ENCODE assay signal across 10 cellular contexts in the genomic region with DNA sequence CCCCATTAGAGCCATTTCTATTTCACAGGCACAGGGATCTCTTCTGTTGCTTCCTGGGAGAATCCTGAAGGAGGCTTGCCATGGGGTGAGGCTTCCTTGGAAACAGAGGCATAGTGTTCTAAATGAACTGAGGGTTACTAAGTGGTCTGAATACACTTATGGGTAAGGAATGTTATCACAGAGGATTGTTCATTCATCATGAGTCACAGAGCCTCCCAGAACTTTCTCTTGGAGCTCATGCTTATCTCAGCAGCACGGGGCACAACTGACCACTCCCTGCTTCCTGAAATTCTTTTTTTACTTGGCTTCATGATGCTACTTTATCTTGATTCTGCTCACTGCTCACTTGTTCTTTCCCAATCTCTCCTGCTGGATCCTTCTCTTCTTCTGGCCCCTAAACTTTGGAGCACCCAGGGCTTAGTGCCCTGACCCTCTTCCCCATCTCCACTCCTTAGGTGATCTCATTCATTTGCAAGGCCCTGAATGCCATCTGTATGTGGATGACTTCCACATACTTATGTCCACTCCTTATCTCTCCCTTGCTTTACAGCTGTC. TPM values are rescaled to one million over a fixed set of nuclear protein-coding genes. Genes with fewer than 3 reads are reported as not detected.
DNase-seq lines count a peak whose midpoint lies in the region; ATAC-seq and TF ChIP-seq lines count a peak whose summit lies in the region.
"Had no signal": no experiment of that assay in that cellular context is flagged by ENCODE, and none has a peak within 500 bp of the region (broad histone marks: within the 10 kb centered on the region; RNA-seq: fewer than 3 reads in every experiment).

No MANE protein-coding gene starts in this region.

- H3K27me3 ChIP-seq in body of pancreas (no peaks in the 10 kb centered on the region), kidney epithelial cell (ENCODE audit: control insufficient read depth, insufficient read depth, low read length) (no peaks in the 10 kb centered on the region), upper lobe of right lung (no peaks in the 10 kb centered on the region)

- H3K27ac ChIP-seq in body of pancreas (no peak overlapping the region), upper lobe of right lung (peak overlapping the region; percentile 7)

- H3K9me3 ChIP-seq in body of pancreas (no peaks in the 10 kb centered on the region), upper lobe of right lung (no peaks in the 10 kb centered on the region)

- DNase-seq in HT-29 (ENCODE audit: low spot score) (peak; percentile 42), body of pancreas (peak in 1 of 4 donors; percentile 19), kidney epithelial cell (ENCODE audit: low read depth) (peak; percentile 98), upper lobe of right lung (no peak)
- no peak for DNase-seq in activated effector memory CD4-positive, alpha-beta T cell treated with anti-CD3 and anti-CD28 coated beads, Interleukin-2, amount 50 U/mL, for 16 hours
- DNase-seq in activated CD8-positive, alpha-beta memory T cell treated with anti-CD3 and anti-CD28 coated beads, Interleukin-2, amount 50 U/mL, for 48 hours: no peak
- DNase-seq: effector memory CD4-positive, alpha-beta T cell; NCI-H2029 treated with DMSO at 0.1 percent for 48 hours; posterior cingulate gyrus had no signal

- H3K4me3 ChIP-seq in body of pancreas (no peak overlapping the region), kidney epithelial cell (ENCODE audit: low read depth, low read length) (no peak overlapping the region), upper lobe of right lung (no peak overlapping the region)

- TF ChIP-seq CTCF in body of pancreas (IDR thresholded peaks at IDR 0.05) (no peak), kidney epithelial cell (IDR thresholded peaks at IDR 0.05; ENCODE audit: insufficient read depth, low read length, poor library complexity, severe bottlenecking) (no peak), upper lobe of right lung (IDR thresholded peaks at IDR 0.05) (no peak)

- ATAC-seq in body of pancreas (peak; percentile 71), upper lobe of right lung (peak; percentile 92), GM21367 (IDR thresholded peaks at IDR 0.05; ENCODE audit: unreplicated experiment) (no peak)

- peaks cover 24% of the 10 kb centered on the region for H3K4me1 ChIP-seq in body of pancreas
- peaks cover 31% of the 10 kb centered on the region for H3K4me1 ChIP-seq in upper lobe of right lung

- intact Hi-C loops in body of pancreas (cut with DNase I) (no loop called here), upper lobe of right lung (cut with DNase I) (no loop called here)

- 26 to 45% methylated on average over 1 of the region's 1 CpG for WGBS in body of pancreas, 2 donors

- H3K36me3 ChIP-seq in body of pancreas (replicated peaks in 1 of 2; ENCODE audit: insufficient read depth in 1 of 2, low read depth in 2 of 2) (no peaks in the 10 kb centered on the region), kidney epithelial cell (ENCODE audit: control insufficient read depth, insufficient read depth, low read length) (no peaks in the 10 kb centered on the region), upper lobe of right lung (no peaks in the 10 kb centered on the region)

- no peak for TF ChIP-seq POLR2A in body of pancreas (IDR thresholded peaks at IDR 0.05)

RNA-seq across cellular contexts. Expression of gene ANO6, which starts 57.9 kb away (rescaled TPM):
- 28.3 and 30.5 TPM in 2 replicates for total RNA-seq in HT-29 (2014; rRNA removed; shearing (Covaris generic))
- 10 to 100 TPM; 24.4 to 28.0 TPM for total RNA-seq in body of pancreas
- total RNA-seq in kidney epithelial cell: 69.9 and 73.2 TPM in 2 replicates
- total RNA-seq in upper lobe of right lung: 85.0 TPM

Comparison
In these comparisons a context has a peak if more than half of its experiments do, and no peak if none do; other contexts are left out.
1. DNase-seq: peak in HT-29 (single experiment) and kidney epithelial cell (single experiment); none in upper lobe of right lung (single experiment), activated effector memory CD4-positive, alpha-beta T cell treated with anti-CD3 and anti-CD28 coated beads, Interleukin-2, amount 50 U/mL, for 16 hours (single experiment) and activated CD8-positive, alpha-beta memory T cell treated with anti-CD3 and anti-CD28 coated beads, Interleukin-2, amount 50 U/mL, for 48 hours (single experiment).